Comparison of ENCODE assay signal across 8 cellular contexts in the genomic region with DNA sequence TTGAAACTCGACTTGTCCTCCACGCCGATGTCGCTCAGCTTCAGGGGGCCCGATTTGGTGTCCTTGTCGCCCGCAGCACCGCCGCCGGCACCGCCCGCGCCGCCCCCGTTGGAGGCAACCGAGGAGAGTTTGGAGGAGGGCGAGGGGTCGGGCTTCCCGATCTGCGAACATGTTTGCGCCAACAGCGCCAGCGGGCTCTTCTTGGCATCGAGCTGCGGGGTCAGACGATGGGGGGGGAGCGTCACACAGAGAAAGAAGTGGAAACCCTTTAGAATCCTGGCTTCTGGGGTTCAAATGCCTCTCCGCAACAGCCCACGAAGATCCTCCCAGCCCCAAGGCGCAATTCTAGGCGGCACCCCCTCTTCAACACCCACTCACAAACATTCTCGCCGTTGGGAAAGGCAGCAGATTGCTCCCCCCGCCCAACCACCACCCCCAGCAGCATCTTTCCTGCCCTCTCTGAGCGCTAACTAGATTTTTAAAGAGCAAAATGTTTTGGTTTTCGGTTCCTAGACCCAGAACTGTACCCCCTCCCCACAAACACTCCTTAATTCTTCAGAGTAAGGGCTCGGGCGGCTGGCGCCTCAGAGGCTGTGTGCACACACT. TPM values are rescaled to one million over a fixed set of nuclear protein-coding genes. Genes with fewer than 3 reads are reported as not detected.
A peak's percentile ranks its signal among the peaks of the same experiment; 100 is the strongest.
DNase-seq lines count a peak whose midpoint lies in the region; ATAC-seq, FAIRE-seq and TF ChIP-seq lines count a peak whose summit lies in the region.

No MANE protein-coding gene starts in this region.

- H3K27me3 ChIP-seq in pancreas, result no peaks in the 10 kb centered on the region

- peak overlapping the region; percentile 97 to 99 (median 98) for H3K27ac ChIP-seq in pancreas

- H3K4me3 ChIP-seq in pancreas, result peak overlapping the region; percentile 91 to 98 (median 94)

- H3K4me1 ChIP-seq in pancreas, result no peaks in the 10 kb centered on the region

- DNase-seq in NCI-H345 (lab: John Stamatoyannopoulos, UW), result peak; percentile 49
- no peak for DNase-seq in NCI-H345 treated with DMSO at 0.1 percent for 48 hours (lab: John Stamatoyannopoulos, UW; ENCODE audit: unreplicated experiment)
- peak; percentile 54 for DNase-seq in RKO (ENCODE audit: low spot score)
- DNase-seq in fibroblast of gingiva (ENCODE audit: low read depth), result peak; percentile 59
- DNase-seq in pancreas, result peak in 1 of 6 donors; percentile 90
- DNase-seq in mesenteric fat pad (ENCODE audit: low spot score), result no peak

- ATAC-seq in pancreas, result no peak
- no peak for ATAC-seq in HG03571 (IDR thresholded peaks at IDR 0.05; ENCODE audit: unreplicated experiment)
- ATAC-seq in GM21786 (IDR thresholded peaks at IDR 0.05; ENCODE audit: unreplicated experiment), result no peak

- WGBS in pancreas, 2 donors, result 0 to 1% methylated on average over 39 of the region's 39 CpGs

- H3K36me3 ChIP-seq in pancreas, result no peaks in the 10 kb centered on the region

- FAIRE-seq in pancreas (lab: Jason Lieb, UNC), result no peak

- no peaks in the 10 kb centered on the region for H3K9me3 ChIP-seq in pancreas

- no peak for TF ChIP-seq CTCF in pancreas (IDR thresholded peaks at IDR 0.05)

- intact Hi-C loops in pancreas (cut with DNase I), result loop anchor here in 1 of 3 donors (10.0 kb wide), 2 partner anchors 375 to 525 kb away; no protein-coding TSS in a partner anchor

RNA-seq across cellular contexts. Expression of a gene that starts 1.3 kb away (rescaled TPM):
- total RNA-seq in pancreas, result 10 to 100 TPM; 18.3 to 41.2 (median 25.1) TPM
- 10 to 100 TPM; 13.8 to 22.3 TPM for polyA plus RNA-seq in pancreas
- 16.8 TPM for total RNA-seq in mesenteric fat pad

RNA-seq across cellular contexts. Expression of a gene that starts 31.2 kb away (rescaled TPM):
- 10 to 100 TPM in 5 of 6 donors, 1 to 10 TPM in 1; 4.6 to 21.2 (median 13.4) TPM for total RNA-seq in pancreas
- polyA plus RNA-seq in pancreas, result 10 to 100 TPM; 11.9 to 15.0 TPM
- total RNA-seq in mesenteric fat pad, result 26.6 TPM

Comparison
In these comparisons a context has a peak if more than half of its experiments do, and no peak if none do; other contexts are left out.
1. DNase-seq: peak in NCI-H345 (single experiment), RKO (single experiment) and fibroblast of gingiva (single experiment); none in NCI-H345 treated with DMSO at 0.1 percent for 48 hours (single experiment) and mesenteric fat pad (single experiment).